In the genomic region with DNA sequence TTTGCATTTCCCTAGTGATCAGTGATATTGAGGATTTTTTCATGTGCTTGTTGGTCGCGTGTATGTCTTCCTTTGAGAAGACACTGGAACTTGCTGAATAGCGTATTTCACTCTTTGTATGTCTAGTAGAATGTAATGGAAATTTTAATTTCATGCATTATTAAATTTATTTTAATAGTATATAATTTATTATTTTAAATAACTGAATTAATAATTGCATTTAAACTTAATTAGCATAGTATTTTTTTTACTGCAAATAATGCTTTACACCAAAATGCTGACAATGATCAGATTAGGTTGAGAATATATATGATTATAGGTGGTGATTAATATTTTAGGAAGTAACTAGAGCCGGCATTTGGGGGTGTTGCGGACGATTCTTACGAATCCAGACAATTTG, we compare ENCODE assay signal across 17 cellular contexts. TPM values are rescaled to one million over a fixed set of nuclear protein-coding genes. Genes with fewer than 3 reads are reported as not detected.
"Had no signal": no experiment of that assay in that cellular context is flagged by ENCODE, and none has a peak within 500 bp of the region (broad histone marks: within the 10 kb centered on the region; RNA-seq: fewer than 3 reads in every experiment).

No MANE protein-coding gene starts in this region.

- H3K36me3 Mint-ChIP-seq: immature natural killer cell; naive thymus-derived CD8-positive, alpha-beta T cell; stimulated activated effector memory CD8-positive, alpha-beta T cell treated with anti-CD3 and anti-CD28 coated beads, Interleukin-12 subunit alpha, Interleukin-12 subunit beta, amount 100 ng/mL, for 72 hours had no signal

- H3K36me3 ChIP-seq: neutrophil, spleen, suprapubic skin, thoracic aorta had no signal

- H3K4me3 Mint-ChIP-seq: immature natural killer cell; naive thymus-derived CD8-positive, alpha-beta T cell; nephron; neural crest cell; stimulated activated effector memory CD8-positive, alpha-beta T cell treated with anti-CD3 and anti-CD28 coated beads, Interleukin-12 subunit alpha, Interleukin-12 subunit beta, amount 100 ng/mL, for 72 hours; stimulated activated naive CD8-positive, alpha-beta T cell treated with anti-CD3 and anti-CD28 coated beads, Interleukin-15, Interleukin-2, amounts not matched to agents 100 ng/mL and 50 ng/mL, for 24 hours had no signal

- H2AFZ ChIP-seq: parathyroid adenoma had no signal

- H3K9ac ChIP-seq: parathyroid adenoma had no signal

- H3K4me1 Mint-ChIP-seq: immature natural killer cell; nephron; neural crest cell; stimulated activated effector memory CD8-positive, alpha-beta T cell treated with anti-CD3 and anti-CD28 coated beads, Interleukin-12 subunit alpha, Interleukin-12 subunit beta, amount 100 ng/mL, for 72 hours had no signal

- H3K9me3 Mint-ChIP-seq: immature natural killer cell; naive thymus-derived CD8-positive, alpha-beta T cell; nephron; neural crest cell; stimulated activated effector memory CD8-positive, alpha-beta T cell treated with anti-CD3 and anti-CD28 coated beads, Interleukin-12 subunit alpha, Interleukin-12 subunit beta, amount 100 ng/mL, for 72 hours; stimulated activated naive CD8-positive, alpha-beta T cell treated with anti-CD3 and anti-CD28 coated beads, Interleukin-15, Interleukin-2, amounts not matched to agents 100 ng/mL and 50 ng/mL, for 24 hours had no signal

- H3K9me3 ChIP-seq: left lung, lower lobe of right lung, neutrophil, psoas muscle, sigmoid colon, spleen, suprapubic skin, thoracic aorta, tibial artery, upper lobe of right lung had no signal

- H3K27ac ChIP-seq: lower lobe of right lung, parathyroid adenoma, psoas muscle, sigmoid colon, suprapubic skin, thoracic aorta, tibial artery, upper lobe of right lung had no signal

- H3K27ac Mint-ChIP-seq: immature natural killer cell; naive thymus-derived CD8-positive, alpha-beta T cell; nephron; stimulated activated effector memory CD8-positive, alpha-beta T cell treated with anti-CD3 and anti-CD28 coated beads, Interleukin-12 subunit alpha, Interleukin-12 subunit beta, amount 100 ng/mL, for 72 hours; stimulated activated naive CD8-positive, alpha-beta T cell treated with anti-CD3 and anti-CD28 coated beads, Interleukin-15, Interleukin-2, amounts not matched to agents 100 ng/mL and 50 ng/mL, for 24 hours had no signal

- H3K4me3 ChIP-seq: left lung, lower lobe of right lung, psoas muscle, sigmoid colon, spleen, suprapubic skin, thoracic aorta, tibial artery, upper lobe of right lung had no signal

- H3K4me1 ChIP-seq: upper lobe of right lung had no signal

- H3K27me3 ChIP-seq: left lung, neutrophil, sigmoid colon, spleen, suprapubic skin, tibial artery, upper lobe of right lung had no signal

RNA-seq across cellular contexts. Expression of gene MTARC1, which starts 10.5 kb away (rescaled TPM):
- total RNA-seq: naive thymus-derived CD8-positive, alpha-beta T cell had no signal

RNA-seq across cellular contexts. Expression of gene MTARC2, which starts 28.1 kb away (rescaled TPM):
- total RNA-seq: naive thymus-derived CD8-positive, alpha-beta T cell had no signal
- polyA plus RNA-seq: naive thymus-derived CD8-positive, alpha-beta T cell had no signal
